In genomic region chr5:127988149-127988755, GRCh38 we compare ENCODE assay signal across 11 cellular contexts.
A peak's percentile ranks its signal among the peaks of the same experiment; 100 is the strongest.
DNase-seq lines count a peak whose midpoint lies in the region; ATAC-seq, FAIRE-seq and TF ChIP-seq lines count a peak whose summit lies in the region.
"Had no signal": no experiment of that assay in that cellular context is flagged by ENCODE, and none has a peak within 500 bp of the region (broad histone marks: within the 10 kb centered on the region; RNA-seq: fewer than 3 reads in every experiment).

No MANE protein-coding gene starts in this region.

- H2AFZ ChIP-seq in keratinocyte (ENCODE audit: control insufficient read depth, low read length), result peak overlapping the region; percentile 82

- ATAC-seq in HG03521 (IDR thresholded peaks at IDR 0.05; ENCODE audit: unreplicated experiment) (no peak), Right ventricle myocardium inferior (no peak)

- H3K36me3 ChIP-seq in keratinocyte (ENCODE audit: control insufficient read depth in 2 of 2, extremely low read depth in 1 of 2, insufficient read depth in 2 of 2, low read length in 2 of 2) (no peaks in the 10 kb centered on the region), H7 (replicated peaks; ENCODE audit: control insufficient read depth, insufficient read depth, low read length) (no peaks in the 10 kb centered on the region)

- H3K4me2 ChIP-seq in keratinocyte (ENCODE audit: control insufficient read depth, extremely low read depth, insufficient read depth, low read depth, low read length), result no peak overlapping the region

- H3K9ac ChIP-seq in keratinocyte (ENCODE audit: control insufficient read depth, extremely low read depth, insufficient read depth, low read length), result no peak overlapping the region

- H3K9me3 ChIP-seq in keratinocyte (ENCODE audit: control insufficient read depth, low read depth, low read length), result no peaks in the 10 kb centered on the region

- H3K4me3 ChIP-seq in keratinocyte (ENCODE audit: control insufficient read depth in 2 of 3, extremely low read depth in 1 of 3, insufficient read depth in 2 of 3, low read depth in 1 of 3, low read length in 3 of 3) (no peak overlapping the region), H7 (ENCODE audit: insufficient read depth, low read depth, low read length) (no peak overlapping the region)

- no peaks in the 10 kb centered on the region for H3K9me1 ChIP-seq in keratinocyte (ENCODE audit: control insufficient read depth, extremely low read depth, insufficient read depth, low read length)

- peak; percentile 91 for FAIRE-seq in keratinocyte (lab: Jason Lieb, UNC)
- FAIRE-seq: GM12891 had no signal

- peaks cover 9% of the 10 kb centered on the region for H3K4me1 ChIP-seq in keratinocyte (ENCODE audit: control insufficient read depth, extremely low read depth, insufficient read depth, low read length)

- intact Hi-C loops in Right ventricle myocardium inferior (cut with DNase I), result no loop called here

- H3K27ac ChIP-seq in C4-2B, result peak overlapping the region; percentile 19; the same call in 1 of the 2 replicates
- H3K27ac ChIP-seq in keratinocyte (ENCODE audit: control insufficient read depth, insufficient read depth, low read length), result peak overlapping the region; percentile 22

- H3K79me2 ChIP-seq in keratinocyte (ENCODE audit: control insufficient read depth, insufficient read depth, low read length), result no peaks in the 10 kb centered on the region

- TF ChIP-seq CTCF in C4-2B (conservative IDR thresholded peaks at IDR 0.05) (no peak), keratinocyte (optimal IDR thresholded peaks at IDR 0.05 in 1 of 3, IDR thresholded peaks at IDR 0.05 in 1 of 3, conservative IDR thresholded peaks at IDR 0.05 in 1 of 3; ENCODE audit: extremely low read depth in 1 of 3, insufficient read depth in 2 of 3, low read length in 3 of 3) (no peak)

- dilution Hi-C loops in keratinocyte (cut with MboI; ENCODE audit: extremely low pct_ligation_motif_present, low sequenced_read_pairs), result no loop called here

- no peaks in the 10 kb centered on the region for H4K20me1 ChIP-seq in keratinocyte (ENCODE audit: control insufficient read depth, extremely low read depth, insufficient read depth, low read length)

- H3K27me3 ChIP-seq in keratinocyte (ENCODE audit: control insufficient read depth, extremely low read depth, insufficient read depth, low read length) (no peaks in the 10 kb centered on the region), H7 (ENCODE audit: control insufficient read depth, insufficient read depth, low read length) (no peaks in the 10 kb centered on the region; the same call in 1 of the 2 replicates)

- DNase-seq in HS-5 (ENCODE audit: low read depth), result peak; percentile 83
- peak; percentile 36 for DNase-seq in SW480 (ENCODE audit: low spot score)
- DNase-seq in keratinocyte (ENCODE audit: low read depth, low spot score), result peak; percentile 42
- DNase-seq in Right ventricle myocardium inferior (ENCODE audit: missing footprints), result no peak
- no peak for DNase-seq in midbrain (lab: John Stamatoyannopoulos, UW)
- no peak for DNase-seq in H7
- DNase-seq: activated CD4-positive, alpha-beta T cell treated with anti-CD3 and anti-CD28 coated beads, Interleukin-2, amount 50 U/mL, for 48 hours; NCI-H1436 treated with DMSO at 0.1 percent for 48 hours had no signal

Comparison
In these comparisons a context has a peak if more than half of its experiments do, and no peak if none do; other contexts are left out.
1. DNase-seq: peak in HS-5 (single experiment), SW480 (single experiment) and keratinocyte (single experiment); none in Right ventricle myocardium inferior (single experiment), midbrain (single experiment) and H7 (single experiment).